ENCODE assay signal across 8 cellular contexts in the genomic region with DNA sequence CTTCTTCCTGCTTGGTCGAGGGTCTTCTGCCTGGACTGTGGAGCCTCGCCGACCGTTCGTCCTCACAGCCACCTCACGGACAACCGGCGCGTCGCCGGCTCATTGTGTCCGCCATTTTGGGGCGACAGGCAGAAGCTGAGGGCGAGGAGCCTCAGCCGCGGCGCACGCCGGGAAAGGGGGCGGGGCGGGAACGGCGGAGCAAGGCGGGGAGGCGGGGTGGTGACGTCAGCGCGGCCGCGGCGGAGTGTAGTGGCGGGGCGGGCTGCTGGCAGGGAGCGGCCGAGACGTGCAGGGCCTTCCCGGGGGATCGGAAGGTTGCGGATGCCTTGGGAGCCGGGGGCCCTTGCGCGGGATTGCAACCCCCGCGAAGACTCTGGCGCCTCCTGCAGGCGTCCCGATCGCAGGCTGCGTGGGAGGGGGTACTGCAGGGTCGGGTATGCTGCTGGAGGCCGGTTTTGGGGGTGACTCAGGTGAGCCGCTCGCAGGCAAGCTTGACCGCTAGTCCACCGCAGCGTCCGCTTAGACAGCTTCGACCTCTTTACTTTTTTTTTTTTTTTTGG. TPM values are rescaled to one million over a fixed set of nuclear protein-coding genes. Genes with fewer than 3 reads are reported as not detected.
DNase-seq lines count a peak whose midpoint lies in the region; ATAC-seq, FAIRE-seq and TF ChIP-seq lines count a peak whose summit lies in the region.

A gene with protein sequence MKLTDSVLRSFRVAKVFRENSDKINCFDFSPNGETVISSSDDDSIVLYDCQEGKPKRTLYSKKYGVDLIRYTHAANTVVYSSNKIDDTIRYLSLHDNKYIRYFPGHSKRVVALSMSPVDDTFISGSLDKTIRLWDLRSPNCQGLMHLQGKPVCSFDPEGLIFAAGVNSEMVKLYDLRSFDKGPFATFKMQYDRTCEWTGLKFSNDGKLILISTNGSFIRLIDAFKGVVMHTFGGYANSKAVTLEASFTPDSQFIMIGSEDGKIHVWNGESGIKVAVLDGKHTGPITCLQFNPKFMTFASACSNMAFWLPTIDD (minus strand): TSS at position 140 of the 560 bp plus-strand sequence. CDS start 288 bp downstream, outside the sequence.

- peaks cover 9% of the 10 kb centered on the region for H3K36me3 ChIP-seq in HUES64 (ENCODE audit: insufficient read depth, low read length)
- H3K36me3 ChIP-seq in OCI-LY1 (ENCODE audit: insufficient read depth, low read length) = peaks cover 28% of the 10 kb centered on the region
- H3K36me3 ChIP-seq in endothelial cell of umbilical vein (ENCODE audit: control insufficient read depth in 2 of 2, extremely low read depth in 1 of 2, insufficient read depth in 2 of 2, low read length in 2 of 2) = no peaks in the 10 kb centered on the region

- no peaks in the 10 kb centered on the region for H3K27me3 ChIP-seq in HUES64 (ENCODE audit: insufficient read depth, low read length)
- H3K27me3 ChIP-seq in OCI-LY1 (ENCODE audit: insufficient read depth, low read length) = no peaks in the 10 kb centered on the region
- H3K27me3 ChIP-seq in endothelial cell of umbilical vein (ENCODE audit: control insufficient read depth in 2 of 2, insufficient read depth in 2 of 2, low read length in 2 of 2) = no peaks in the 10 kb centered on the region
- H3K27me3 ChIP-seq in mononuclear cell (ENCODE audit: insufficient read depth, low read length) = no peaks in the 10 kb centered on the region

- H3K79me2 ChIP-seq in OCI-LY1 (ENCODE audit: insufficient read depth, low read length) = peaks cover 45% of the 10 kb centered on the region
- H3K79me2 ChIP-seq in endothelial cell of umbilical vein (ENCODE audit: control insufficient read depth, insufficient read depth, low read length) = peaks cover 46% of the 10 kb centered on the region

- ATAC-seq in GM21447 (IDR thresholded peaks at IDR 0.05; ENCODE audit: unreplicated experiment) = peak; percentile 82

- BruUV-seq in endothelial cell of umbilical vein (replicated peaks; lab: Mats Ljungman, UMichigan) = no TSS peak

- TF ChIP-seq CTCF in OCI-LY1 (IDR thresholded peaks at IDR 0.05; ENCODE audit: low read length) (peak; percentile 19; the same call in 1 of the 2 replicates), endothelial cell of umbilical vein (IDR thresholded peaks at IDR 0.05; ENCODE audit: extremely low read depth in 1 of 2, insufficient read depth in 1 of 2, low read depth in 1 of 2, low read length in 2 of 2) (peak; percentile 35 to 57)

- FAIRE-seq in endothelial cell of umbilical vein (lab: Jason Lieb, UNC) = peak; percentile 87

- H3K9me3 ChIP-seq in HUES64 (ENCODE audit: insufficient read depth, low read depth, low read length) (no peaks in the 10 kb centered on the region), OCI-LY1 (ENCODE audit: low read length) (no peaks in the 10 kb centered on the region), endothelial cell of umbilical vein (replicated peaks; ENCODE audit: control insufficient read depth, insufficient read depth, low read length) (no peaks in the 10 kb centered on the region), mononuclear cell (ENCODE audit: low read depth, low read length) (no peaks in the 10 kb centered on the region)

- peak within 1 kb of the TSS; percentile 85 for H3K27ac ChIP-seq in HUES64 (ENCODE audit: low read depth, low read length)
- H3K27ac ChIP-seq in OCI-LY1 (ENCODE audit: low read depth, low read length, poor library complexity, severe bottlenecking) = peak within 1 kb of the TSS; percentile 81
- H3K27ac ChIP-seq in endothelial cell of umbilical vein (ENCODE audit: insufficient read depth, low read depth, low read length) = peak within 1 kb of the TSS; percentile 62

- H3K9me2 ChIP-seq in OCI-LY1 (ENCODE audit: low read depth, low read length) = no peaks in the 10 kb centered on the region

- peak; percentile 95 for TF ChIP-seq POLR2A in endothelial cell of umbilical vein (IDR thresholded peaks at IDR 0.05; ENCODE audit: low read depth, low read length)

- H3K9me1 ChIP-seq in endothelial cell of umbilical vein (replicated peaks; ENCODE audit: control insufficient read depth, extremely low read depth, insufficient read depth, low read length) = no peaks in the 10 kb centered on the region

- intact Hi-C loops in endothelial cell of umbilical vein (cut with micrococcal nuclease) = loop anchor here (1.0 to 5.0 kb wide), 5 partner anchors 8 to 126 kb away; a partner anchor contains a TSS

- H4K20me1 ChIP-seq in OCI-LY1 (ENCODE audit: insufficient read depth, low read length) = no peaks in the 10 kb centered on the region
- no peaks in the 10 kb centered on the region for H4K20me1 ChIP-seq in endothelial cell of umbilical vein (replicated peaks; ENCODE audit: control insufficient read depth, extremely low read depth, insufficient read depth, low read length)

- dilution Hi-C loops in endothelial cell of umbilical vein (cut with MboI; ENCODE audit: extremely low pct_ligation_motif_present, low sequenced_read_pairs) = no loop called here

- CTCF ChIA-PET in endothelial cell of umbilical vein (lab: Charles Lee) = interaction anchor here (1.2 to 5.1 kb wide), 12 partner anchors 9 to 278 kb away, joined by 3 to 49 read pairs (median 9); a partner anchor contains a TSS

- peak within 1 kb of the TSS; percentile 86 for H3K4me3 ChIP-seq in HUES64 (ENCODE audit: low read length)
- peak within 1 kb of the TSS; percentile 92 for H3K4me3 ChIP-seq in OCI-LY1 (ENCODE audit: low read depth, low read length, poor library complexity, severe bottlenecking)
- peak within 1 kb of the TSS; percentile 53 to 96 (median 87) for H3K4me3 ChIP-seq in endothelial cell of umbilical vein (replicated peaks in 1 of 3; ENCODE audit: insufficient read depth in 1 of 3, low read depth in 1 of 3, low read length in 3 of 3)
- H3K4me3 ChIP-seq in mononuclear cell (ENCODE audit: low read length) = peak within 1 kb of the TSS; percentile 96

- 1% methylated on average over 58 of the region's 58 CpGs for WGBS in HUES64

- H3K4me2 ChIP-seq in OCI-LY1 (ENCODE audit: low read length) (peak within 1 kb of the TSS; percentile 98), endothelial cell of umbilical vein (ENCODE audit: insufficient read depth, low read length) (peak within 1 kb of the TSS; percentile 86)

- H3F3A ChIP-seq in OCI-LY1 (ENCODE audit: insufficient read depth, low read length) = no peaks in the 10 kb centered on the region

- H3K9ac ChIP-seq in HUES64 (ENCODE audit: low read depth, low read length) = peak within 1 kb of the TSS; percentile 99
- peak within 1 kb of the TSS; percentile 77 for H3K9ac ChIP-seq in OCI-LY1 (ENCODE audit: low read length)
- H3K9ac ChIP-seq in endothelial cell of umbilical vein (replicated peaks; ENCODE audit: extremely low read depth, insufficient read depth, low read length) = peak within 1 kb of the TSS; percentile 87

- H2AFZ ChIP-seq in OCI-LY1 (ENCODE audit: low read length) (no peak within 1 kb of the TSS), endothelial cell of umbilical vein (ENCODE audit: low read depth, low read length) (peak within 1 kb of the TSS; percentile 60)

- POLR2A ChIA-PET in endothelial cell of umbilical vein (lab: Charles Lee) = interaction anchor here (1.0 to 2.9 kb wide), 4 partner anchors 9 to 61 kb away, joined by 3 to 9 read pairs (median 6); a partner anchor contains a TSS

- H3K4me1 ChIP-seq in HUES64 (ENCODE audit: insufficient read depth, low read length) (peaks cover 10% of the 10 kb centered on the region; the same call in 1 of the 2 replicates), OCI-LY1 (ENCODE audit: insufficient read depth, low read length, severe bottlenecking) (peaks cover 40% of the 10 kb centered on the region), endothelial cell of umbilical vein (ENCODE audit: control insufficient read depth, extremely low read depth, insufficient read depth, low read length) (peaks cover 34% of the 10 kb centered on the region), mononuclear cell (ENCODE audit: insufficient read depth, low read length) (peaks cover 81% of the 10 kb centered on the region)

- DNase-seq in DMS 273 (lab: John Stamatoyannopoulos, UW; ENCODE audit: unreplicated experiment) (peak; percentile 95), endothelial cell of umbilical vein (ENCODE audit: low read depth, low spot score) (peak; percentile 94)
- DNase-seq in activated CD8-positive, alpha-beta memory T cell treated with anti-CD3 and anti-CD28 coated beads, Interleukin-2, amount 50 U/mL, for 48 hours = peak; percentile 100
- peak; percentile 97 for DNase-seq in stimulated activated CD8-positive, alpha-beta memory T cell treated with anti-CD3 and anti-CD28 coated beads, Interleukin-4, amount 100 ng/mL, for 1 hour (ENCODE audit: low read depth in 2 of 2, low spot score in 1 of 2)

TF ChIP-seq in endothelial cell of umbilical vein, 7 proteins besides CTCF, POLR2A, EP300 and RAD21:
- TF ChIP-seq JUN (IDR thresholded peaks at IDR 0.05; ENCODE audit: borderline replicate concordance, insufficient read depth, insufficient read length, low read depth) (no peak), POLR2AphosphoS5 (IDR thresholded peaks at IDR 0.05; ENCODE audit: insufficient read depth, low read depth, low read length) (peak; percentile 90)
TF ChIP-seq in endothelial cell of umbilical vein: peak in this region for 1.

RNA-seq across cellular contexts. Expression of the gene that starts here (rescaled TPM):
- polyA plus RNA-seq in HUES64 (2013, experiment 1 of 2) = 60.5 TPM
- 61.6 TPM for polyA plus RNA-seq in HUES64 (2013, experiment 2 of 2)
- total RNA-seq in endothelial cell of umbilical vein (71.3 and 71.8 TPM in 2 replicates), mononuclear cell (85.5 TPM)
- 30.7 and 39.9 TPM in 2 replicates for polyA plus RNA-seq in endothelial cell of umbilical vein
- 47.1 and 47.5 TPM in 2 replicates for polyA plus RNA-seq in endothelial cell of umbilical vein (2011; cell fraction: cytosol; rRNA removed)
- polyA plus RNA-seq in endothelial cell of umbilical vein (2011; cell fraction: nucleus; rRNA removed) = 23.6 and 27.9 TPM in 2 replicates
- polyA plus RNA-seq in endothelial cell of umbilical vein (2012) = 53.4 and 68.6 TPM in 2 replicates
- 90.5 and 93.4 TPM in 2 replicates for polyA minus RNA-seq in endothelial cell of umbilical vein
- polyA minus RNA-seq in endothelial cell of umbilical vein (2011; cell fraction: cytosol; rRNA and poly(A)+ RNA removed) = 39.2 TPM
- 27.0 and 37.1 TPM in 2 replicates for polyA minus RNA-seq in endothelial cell of umbilical vein (2011; cell fraction: nucleus; rRNA and poly(A)+ RNA removed)

Comparison
In these comparisons a context has a peak if more than half of its experiments do, and no peak if none do; other contexts are left out.
1. Peak in every context shown above with its lines: DNase-seq, ATAC-seq, H3K4me3 ChIP-seq and H3K27ac ChIP-seq.